In the genomic region with DNA sequence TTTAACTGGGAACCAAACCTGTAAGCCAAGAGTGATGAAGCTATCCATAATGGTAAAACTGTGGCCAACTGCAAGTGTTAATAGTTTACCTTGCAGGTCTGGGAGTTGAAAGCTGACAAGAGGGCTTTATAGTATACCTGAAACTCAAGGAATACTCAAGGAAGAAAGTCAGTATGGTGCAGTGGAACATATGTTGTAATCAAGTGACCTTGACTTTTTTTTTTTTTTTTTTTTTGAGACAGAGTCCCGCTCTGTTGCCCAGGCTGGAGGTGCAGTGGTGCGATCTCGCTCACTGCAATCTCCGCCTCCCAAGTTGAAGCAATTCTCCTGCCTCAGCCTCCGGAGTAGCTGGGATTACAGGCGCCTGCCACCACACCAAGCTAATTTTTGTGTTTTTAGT, we compare ENCODE assay signal across 27 cellular contexts. TPM values are rescaled to one million over a fixed set of nuclear protein-coding genes. Genes with fewer than 3 reads are reported as not detected.
"Had no signal": no experiment of that assay in that cellular context is flagged by ENCODE, and none has a peak within 500 bp of the region (broad histone marks: within the 10 kb centered on the region; RNA-seq: fewer than 3 reads in every experiment).

No MANE protein-coding gene starts in this region.

- H3K27ac ChIP-seq: coronary artery, dorsolateral prefrontal cortex, esophagus muscularis mucosa, foreskin keratinocyte, gastroesophageal sphincter, heart left ventricle, left lung, lower lobe of right lung had no signal

- H3K4me3 ChIP-seq: coronary artery, dorsolateral prefrontal cortex, esophagus muscularis mucosa, gastroesophageal sphincter, heart left ventricle, left lung, lower lobe of right lung, mucosa of descending colon had no signal

- H3K9me3 ChIP-seq: esophagus muscularis mucosa, gastroesophageal sphincter, heart left ventricle, left lung, lower lobe of right lung, mucosa of descending colon had no signal

- DNase-seq: dermis blood vessel endothelial cell; effector CD4-positive, alpha-beta T cell; effector memory CD4-positive, alpha-beta T cell; foreskin keratinocyte; heart left ventricle; hippocampal formation; left cardiac atrium; left lung; left ventricle myocardium superior; lower lobe of right lung; mesenchymal stem cell; mucosa of descending colon had no signal

- H3K4me3 Mint-ChIP-seq: mesothelial cell of epicardium; naive thymus-derived CD4-positive, alpha-beta T cell had no signal

- H3K4me1 ChIP-seq: heart left ventricle, left lung, lower lobe of right lung had no signal

- ATAC-seq: foreskin keratinocyte; gastroesophageal sphincter; heart left ventricle; left cardiac atrium; left lung; left ventricle myocardium superior; lower lobe of right lung; mucosa of descending colon; naive thymus-derived CD4-positive, alpha-beta T cell had no signal

- H3K27me3 ChIP-seq: dorsolateral prefrontal cortex, esophagus muscularis mucosa, foreskin keratinocyte, gastroesophageal sphincter, heart left ventricle, left lung had no signal

- FAIRE-seq: colon, endothelial cell of umbilical vein, frontal cortex, islet of Langerhans, keratinocyte had no signal

- H3K27ac Mint-ChIP-seq: mesothelial cell of epicardium; naive thymus-derived CD4-positive, alpha-beta T cell had no signal

- H3K27me3 Mint-ChIP-seq: naive thymus-derived CD4-positive, alpha-beta T cell had no signal

- H3K9me3 Mint-ChIP-seq: mesothelial cell of epicardium; naive thymus-derived CD4-positive, alpha-beta T cell had no signal

RNA-seq across cellular contexts. Expression of gene VIL1, which starts 27.6 kb away (rescaled TPM):
- total RNA-seq: dermis blood vessel endothelial cell, endothelial cell of umbilical vein, epithelial cell of proximal tubule, fibroblast of lung, foreskin keratinocyte, frontal cortex, gastroesophageal sphincter, heart left ventricle, kidney epithelial cell, left cardiac atrium, left ventricle myocardium superior, lung microvascular endothelial cell had no signal
- polyA plus RNA-seq: endothelial cell of umbilical vein, fibroblast of lung, keratinocyte had no signal
